12 cellular contexts compared by ENCODE assay signal in the genomic region with DNA sequence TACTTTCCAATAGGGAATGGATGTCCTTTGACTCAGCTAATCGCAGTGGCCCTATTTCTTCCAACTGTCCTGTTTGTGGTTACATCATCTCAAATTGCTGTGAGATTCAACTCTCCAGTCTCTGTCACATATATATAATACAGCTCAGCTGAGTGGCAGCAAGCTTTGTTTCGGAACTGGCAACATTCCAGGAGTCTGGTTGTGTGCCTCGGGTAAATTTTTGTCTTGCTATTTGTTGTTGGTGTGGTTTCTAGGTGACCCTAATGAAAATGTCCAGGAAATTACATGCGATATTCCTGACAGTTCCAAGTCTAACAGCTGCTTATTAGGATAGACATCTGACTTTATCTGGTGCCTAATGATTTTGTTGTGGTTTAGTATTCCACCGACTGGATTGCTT.
DNase-seq lines count a peak whose midpoint lies in the region; TF ChIP-seq lines count a peak whose summit lies in the region.
"Had no signal": no experiment of that assay in that cellular context is flagged by ENCODE, and none has a peak within 500 bp of the region (broad histone marks: within the 10 kb centered on the region; RNA-seq: fewer than 3 reads in every experiment).

No MANE protein-coding gene starts in this region.

- H3K4me3 ChIP-seq in mesodermal cell (ENCODE audit: extremely low read depth, insufficient read depth, low read length, poor library complexity, severe bottlenecking) (no peak overlapping the region), MG63 (no peak overlapping the region), esophagus muscularis mucosa (no peak overlapping the region)

- TF ChIP-seq POLR2A in esophagus muscularis mucosa (IDR thresholded peaks at IDR 0.05; ENCODE audit: low read depth): no peak

- H3K4me1 ChIP-seq in mesodermal cell (ENCODE audit: control insufficient read depth, insufficient read depth, low read length, poor library complexity, severe bottlenecking) (no peaks in the 10 kb centered on the region), esophagus muscularis mucosa (peaks cover 2 to 11% (median 9%) of the 10 kb centered on the region in 4 donors)

- H3K36me3 ChIP-seq in mesodermal cell (ENCODE audit: control insufficient read depth, insufficient read depth, low read length) (no peaks in the 10 kb centered on the region), MG63 (no peaks in the 10 kb centered on the region), esophagus muscularis mucosa (no peaks in the 10 kb centered on the region)

- DNase-seq in DMS153 (lab: John Stamatoyannopoulos, UW) (peak; percentile 93), NCI-H345 (lab: John Stamatoyannopoulos, UW) (peak; percentile 23), dedifferentiated amniotic fluid mesenchymal stem cell (ENCODE audit: extremely low spot score) (peak; percentile 46), MG63 (no peak), esophagus muscularis mucosa (ENCODE audit: extremely low spot score) (no peak), NCI-H146 treated with DMSO at 0.1 percent for 48 hours (lab: John Stamatoyannopoulos, UW; ENCODE audit: unreplicated experiment) (no peak), substantia nigra (lab: John Stamatoyannopoulos, UW) (no peak)
- DNase-seq: amniotic stem cell; CD4-positive, CD25-positive, alpha-beta regulatory T cell; Kasumi-1; NCI-H226 had no signal

- 82 to 86% methylated on average over 1 to 3 of the region's 5 CpGs for WGBS in mesodermal cell (ENCODE audit: insufficient coverage in 2 of 2), 2 experiments
- 20% methylated on average over 5 of the region's 5 CpGs for WGBS in esophagus muscularis mucosa

- no peak for TF ChIP-seq EP300 in esophagus muscularis mucosa (IDR thresholded peaks at IDR 0.05)

- H3K27ac ChIP-seq in mesodermal cell (ENCODE audit: low read depth, low read length, severe bottlenecking) (peak overlapping the region; percentile 41), esophagus muscularis mucosa (replicated peaks in 1 of 4) (peak overlapping the region in 1 of 4 donors; percentile 2), substantia nigra (ENCODE audit: low read depth, low read length, poor library complexity, severe bottlenecking) (no peak overlapping the region)

- H3K27me3 ChIP-seq in MG63 (no peaks in the 10 kb centered on the region), esophagus muscularis mucosa (no peaks in the 10 kb centered on the region)

- H3K9me3 ChIP-seq in mesodermal cell (ENCODE audit: control insufficient read depth, low read length) (no peaks in the 10 kb centered on the region), MG63 (no peaks in the 10 kb centered on the region), esophagus muscularis mucosa (no peaks in the 10 kb centered on the region)

- no peak for TF ChIP-seq CTCF in esophagus muscularis mucosa (IDR thresholded peaks at IDR 0.05)

- intact Hi-C loops in esophagus muscularis mucosa (cut with DNase I): no loop called here

Comparison
In these comparisons a context has a peak if more than half of its experiments do, and no peak if none do; other contexts are left out.
1. DNase-seq: peak in DMS153 (single experiment), NCI-H345 (single experiment) and dedifferentiated amniotic fluid mesenchymal stem cell (single experiment); none in MG63 (single experiment), esophagus muscularis mucosa (single experiment), NCI-H146 treated with DMSO at 0.1 percent for 48 hours (single experiment) and substantia nigra (0 of 49).